30 cellular contexts compared by ENCODE assay signal in the genomic region with DNA sequence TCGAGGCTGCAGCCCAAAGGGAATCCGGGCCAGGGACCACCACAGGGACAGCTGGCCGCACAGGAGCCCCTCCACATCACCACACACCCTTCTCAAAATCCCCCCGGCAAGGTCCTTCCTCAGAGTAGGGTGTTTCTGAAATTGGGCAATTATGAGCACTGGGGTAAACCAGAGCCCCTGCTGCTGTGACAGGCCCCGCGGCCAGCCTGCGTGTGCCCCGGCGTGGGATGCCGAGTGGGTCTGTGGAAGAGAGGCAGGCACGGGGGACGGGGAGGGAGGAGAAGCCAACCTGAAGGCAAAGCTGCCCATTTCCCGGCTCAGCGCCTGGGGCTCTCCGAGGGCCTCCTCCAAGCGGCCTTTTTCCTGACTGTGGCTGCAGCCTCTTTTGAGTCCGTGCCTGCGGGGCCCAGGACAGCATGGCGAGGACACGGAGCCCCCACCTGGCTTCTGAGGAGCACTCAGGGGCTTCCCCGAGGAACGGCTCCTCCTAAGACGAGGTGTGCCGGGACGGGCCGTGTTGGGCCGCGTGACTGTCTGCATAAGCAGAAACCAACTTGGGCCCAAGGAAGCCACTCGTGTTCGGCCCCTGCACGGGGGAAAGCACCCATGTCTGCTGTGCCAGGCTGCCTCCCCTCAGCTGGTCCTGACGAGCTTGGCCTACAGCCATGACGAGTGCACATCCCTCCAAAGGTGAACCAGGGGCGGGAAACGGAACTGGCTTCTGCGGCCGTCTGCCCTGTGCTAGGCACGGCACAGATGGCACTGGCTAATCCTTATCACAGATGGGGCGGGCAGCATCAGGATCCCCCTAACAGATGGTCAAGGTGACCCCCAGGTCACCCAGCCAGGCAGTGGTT.
"Had no signal": no experiment of that assay in that cellular context is flagged by ENCODE, and none has a peak within 500 bp of the region (broad histone marks: within the 10 kb centered on the region; RNA-seq: fewer than 3 reads in every experiment).

No MANE protein-coding gene starts in this region.

- H3K4me1 ChIP-seq: adrenal gland, ascending aorta, left lung, upper lobe of left lung had no signal

- ATAC-seq: activated T-cell treated with anti-CD3 and anti-CD28 coated beads, Interleukin-2, amount 50 U/mL, for 4 hours; esophagus mucosa; left lung; pancreas; psoas muscle; right cardiac atrium; stimulated activated naive CD8-positive, alpha-beta T cell treated with anti-CD3 and anti-CD28 coated beads, Interleukin-15, Interleukin-2, amounts not matched to agents 100 U/mL and 50 U/mL, for 24 hours had no signal

- H3K9me3 ChIP-seq: adrenal gland, ascending aorta, left lung, pancreas, psoas muscle, upper lobe of left lung had no signal

- H3K4me3 ChIP-seq: adrenal gland, ascending aorta, hepatocyte, left lung, lung, pancreas, psoas muscle, upper lobe of left lung had no signal

- H3K27ac Mint-ChIP-seq: activated naive CD8-positive, alpha-beta T cell; activated T-helper 2 cell treated with anti-CD3 and anti-CD28 coated beads, Interferon-gamma antibody, Interleukin-2, Interleukin-4, amounts not matched to agents 10 μg/mL and 5 μg/mL and 100 μg/mL, durations not matched to agents 14 hours and 24 hours and 36 hours; immature natural killer cell had no signal

- H2AFZ ChIP-seq: hepatocyte had no signal

- H3K27me3 ChIP-seq: adrenal gland, ascending aorta, brain microvascular endothelial cell, hepatocyte, left lung, pancreas, upper lobe of left lung had no signal

- H3K36me3 ChIP-seq: adrenal gland, ascending aorta, brain microvascular endothelial cell, pancreas had no signal

- H3K4me1 Mint-ChIP-seq: immature natural killer cell, naive B cell had no signal

- H3K27me3 Mint-ChIP-seq: activated naive CD8-positive, alpha-beta T cell had no signal

- H3K36me3 Mint-ChIP-seq: activated naive CD8-positive, alpha-beta T cell; immature natural killer cell; naive B cell had no signal

- H3K9me3 Mint-ChIP-seq: activated T-cell treated with anti-CD3 and anti-CD28 coated beads, Interleukin-2, amount 50 U/mL, for 4 hours; activated T-helper 2 cell treated with anti-CD3 and anti-CD28 coated beads, Interferon-gamma antibody, Interleukin-2, Interleukin-4, amounts not matched to agents 10 μg/mL and 5 μg/mL and 100 μg/mL, durations not matched to agents 14 hours and 24 hours and 36 hours; immature natural killer cell had no signal

- H3K4me3 Mint-ChIP-seq: activated naive CD8-positive, alpha-beta T cell; activated T-cell treated with anti-CD3 and anti-CD28 coated beads, Interleukin-2, amount 50 U/mL, for 4 hours; immature natural killer cell; naive B cell had no signal

- DNase-seq: activated CD4-positive, alpha-beta T cell treated with anti-CD3 and anti-CD28 coated beads for 4 hours; activated CD4-positive, alpha-beta T cell treated with anti-CD3 and anti-CD28 coated beads, Interleukin-2, amount 50 U/mL, for 48 hours; activated CD4-positive, CD25-positive, alpha-beta regulatory T cell; activated CD8-positive, alpha-beta memory T cell treated with anti-CD3 and anti-CD28 coated beads, Interleukin-2, amount 50 U/mL, for 48 hours; activated naive CD4-positive, alpha-beta T cell; activated T-cell treated with anti-CD3 and anti-CD28 coated beads, Interleukin-2, amount 50 U/mL, for 4 hours; adrenal gland; brain microvascular endothelial cell; central memory CD4-positive, alpha-beta T cell; dermis blood vessel endothelial cell; effector CD8-positive, alpha-beta T cell; foreskin melanocyte; immature natural killer cell; kidney glomerular epithelial cell; left lung; naive B cell; right cardiac atrium; stimulated activated CD4-positive, alpha-beta T cell treated with anti-CD3 and anti-CD28 coated beads, Interleukin-12 subunit alpha, Interleukin-12 subunit beta, amount 100 ng/mL, for 4 hours; stimulated activated CD4-positive, alpha-beta T cell treated with anti-CD3 and anti-CD28 coated beads, Interleukin-4, amount 100 ng/mL, for 4 hours; stimulated activated naive CD8-positive, alpha-beta T cell treated with anti-CD3 and anti-CD28 coated beads, Interleukin-15, Interleukin-2, amounts not matched to agents 100 U/mL and 50 U/mL, for 24 hours; T1000 had no signal

- H3K27ac ChIP-seq: adrenal gland, ascending aorta, brain microvascular endothelial cell, hepatocyte, left lung, pancreas, psoas muscle, upper lobe of left lung had no signal

- H3K4me2 ChIP-seq: hepatocyte had no signal
